Comparison of ENCODE assay signal across 13 cellular contexts in genomic region chr11:125570952-125571351, GRCh38. TPM values are rescaled to one million over a fixed set of nuclear protein-coding genes. Genes with fewer than 3 reads are reported as not detected.
DNase-seq lines count a peak whose midpoint lies in the region; TF ChIP-seq lines count a peak whose summit lies in the region.
"Had no signal": no experiment of that assay in that cellular context is flagged by ENCODE, and none has a peak within 500 bp of the region (broad histone marks: within the 10 kb centered on the region; RNA-seq: fewer than 3 reads in every experiment).

No MANE protein-coding gene starts in this region.

- no peaks in the 10 kb centered on the region for H3K9me3 ChIP-seq in breast epithelium
- H3K9me3 ChIP-seq in liver (ENCODE audit: control insufficient read depth in 4 of 4, low read length in 3 of 4), result no peaks in the 10 kb centered on the region
- H3K9me3 ChIP-seq: heart right ventricle had no signal

- intact Hi-C loops in MCF 10A (cut with micrococcal nuclease), result no loop called here
- intact Hi-C loops in breast epithelium (cut with DNase I; ENCODE audit: low total_unique reads), result no loop called here
- intact Hi-C loops in activated T-helper 1 cell treated with anti-CD3 and anti-CD28 coated beads, Interleukin-12 subunit alpha, Interleukin-12 subunit beta, Interleukin-2, Interleukin-4 antibody, amounts not matched to agents 30 ng/mL and 10 ng/mL and 1 ng/mL, durations not matched to agents 14 hours and 24 hours and 36 hours (cut with micrococcal nuclease), result loop anchor here (5.0 kb wide), 2 partner anchors 301 to 619 kb away; partner anchors contain the start of gene CCDC15

- DNase-seq in MCF 10A (ENCODE audit: unreplicated experiment) (no peak), breast epithelium (ENCODE audit: low spot score in 2 of 2) (no peak), type B pancreatic cell (ENCODE audit: extremely low spot score, unreplicated experiment) (no peak), SKM-1 (lab: John Stamatoyannopoulos, UW; ENCODE audit: unreplicated experiment) (no peak), Ammon's horn (ENCODE audit: low spot score) (no peak)
- no peak for DNase-seq in activated T-helper 1 cell treated with anti-CD3 and anti-CD28 coated beads, Interleukin-12 subunit alpha, Interleukin-12 subunit beta, Interleukin-2, Interleukin-4 antibody, amounts not matched to agents 30 ng/mL and 10 ng/mL and 1 ng/mL, durations not matched to agents 14 hours and 24 hours and 36 hours (ENCODE audit: low spot score)
- no peak for DNase-seq in activated CD4-positive, CD25-positive, alpha-beta regulatory T cell treated with anti-CD3 and anti-CD28 coated beads, Interleukin-2, amount 50 U/mL, for 72 hours
- DNase-seq: activated CD8-positive, alpha-beta memory T cell treated with anti-CD3 and anti-CD28 coated beads, Interleukin-2, amount 50 U/mL, for 48 hours; cortex of kidney; heart right ventricle; NCI-H226; stimulated activated naive CD4-positive, alpha-beta T cell treated with Interleukin-2 at 50 U/mL for 16 hours had no signal

- no peak for TF ChIP-seq CTCF in MCF 10A (IDR thresholded peaks at IDR 0.05; ENCODE audit: unreplicated experiment)
- TF ChIP-seq CTCF in breast epithelium (IDR thresholded peaks at IDR 0.05), result no peak
- TF ChIP-seq CTCF in liver (IDR thresholded peaks at IDR 0.05; ENCODE audit: low read depth, low read length, missing input control), result no peak
- TF ChIP-seq CTCF in type B pancreatic cell (conservative IDR thresholded peaks at IDR 0.05), result no peak

- peak overlapping the region; percentile 10 to 76 for H3K9ac ChIP-seq in liver (ENCODE audit: low read depth in 1 of 2, low read length in 2 of 2)

- WGBS in liver, result 30% methylated on average over 2 of the region's 2 CpGs

- peak in 1 of 2 donors; percentile 14 for TF ChIP-seq RAD21 in liver (IDR thresholded peaks at IDR 0.05)

- no peaks in the 10 kb centered on the region for H3K27me3 Mint-ChIP-seq in MCF 10A (ENCODE audit: insufficient read depth, unreplicated experiment)
- no peaks in the 10 kb centered on the region for H3K27me3 Mint-ChIP-seq in activated T-helper 1 cell treated with anti-CD3 and anti-CD28 coated beads, Interleukin-12 subunit alpha, Interleukin-12 subunit beta, Interleukin-2, Interleukin-4 antibody, amounts not matched to agents 30 ng/mL and 10 ng/mL and 1 ng/mL, durations not matched to agents 14 hours and 24 hours and 36 hours (ENCODE audit: insufficient read depth)
- H3K27me3 Mint-ChIP-seq in type B pancreatic cell, result no peaks in the 10 kb centered on the region

- no peak overlapping the region for H3K27ac ChIP-seq in breast epithelium
- H3K27ac ChIP-seq in liver (ENCODE audit: low read depth in 1 of 2, low read length in 2 of 2), result peak overlapping the region; percentile 83 to 91

- H3K9me3 Mint-ChIP-seq in MCF 10A (ENCODE audit: unreplicated experiment), result no peaks in the 10 kb centered on the region
- H3K9me3 Mint-ChIP-seq in activated T-helper 1 cell treated with anti-CD3 and anti-CD28 coated beads, Interleukin-12 subunit alpha, Interleukin-12 subunit beta, Interleukin-2, Interleukin-4 antibody, amounts not matched to agents 30 ng/mL and 10 ng/mL and 1 ng/mL, durations not matched to agents 14 hours and 24 hours and 36 hours, result no peaks in the 10 kb centered on the region
- H3K9me3 Mint-ChIP-seq in type B pancreatic cell, result no peaks in the 10 kb centered on the region

- H3K4me3 ChIP-seq in breast epithelium (no peak overlapping the region), liver (ENCODE audit: low read depth in 1 of 3, low read length in 3 of 3) (peak overlapping the region; percentile 83 to 91 (median 85))

- TF ChIP-seq POLR2A in breast epithelium (IDR thresholded peaks at IDR 0.05), result no peak

- peaks cover 53% of the 10 kb centered on the region for H3K36me3 Mint-ChIP-seq in MCF 10A (ENCODE audit: insufficient read depth, unreplicated experiment)
- peaks cover 35% of the 10 kb centered on the region for H3K36me3 Mint-ChIP-seq in activated T-helper 1 cell treated with anti-CD3 and anti-CD28 coated beads, Interleukin-12 subunit alpha, Interleukin-12 subunit beta, Interleukin-2, Interleukin-4 antibody, amounts not matched to agents 30 ng/mL and 10 ng/mL and 1 ng/mL, durations not matched to agents 14 hours and 24 hours and 36 hours (ENCODE audit: low read depth)
- H3K36me3 Mint-ChIP-seq in type B pancreatic cell, result peaks cover 12% of the 10 kb centered on the region

- CTCF ChIA-PET in MCF 10A (lab: Yijun Ruan, JAX), result interaction anchor here (0.9 to 3.3 kb wide), 3 partner anchors 9 to 304 kb away, joined by 3 to 21 read pairs (median 5); no protein-coding TSS in a partner anchor

- POLR2A ChIA-PET in MCF 10A (lab: Yijun Ruan, JAX), result interaction anchor here (0.6 to 9.1 kb wide), 10 partner anchors 10 to 332 kb away, joined by 3 to 144 read pairs (median 12); partner anchors contain the start of genes CHEK1, PUS3 and STT3A

- H3K27me3 ChIP-seq in breast epithelium (no peaks in the 10 kb centered on the region), liver (ENCODE audit: control insufficient read depth in 4 of 4, insufficient read depth in 4 of 4, low read length in 3 of 4) (no peaks in the 10 kb centered on the region)
- H3K27me3 ChIP-seq: heart right ventricle had no signal

- H3K36me3 ChIP-seq in breast epithelium (peaks cover 6% of the 10 kb centered on the region), liver (ENCODE audit: control insufficient read depth in 4 of 4, insufficient read depth in 3 of 4, low read depth in 1 of 4, low read length in 3 of 4) (peaks cover 7 to 24% (median 21%) of the 10 kb centered on the region in 4 donors)

- peaks cover 0 to 3% of the 10 kb centered on the region in 2 donors for H3K4me1 ChIP-seq in breast epithelium
- H3K4me1 ChIP-seq in liver (ENCODE audit: control insufficient read depth in 4 of 4, insufficient read depth in 4 of 4, low read length in 3 of 4), result peaks cover 2 to 35% (median 30%) of the 10 kb centered on the region in 4 donors

- peak overlapping the region; percentile 85 for H3K4me3 Mint-ChIP-seq in MCF 10A (ENCODE audit: unreplicated experiment)
- peak overlapping the region; percentile 91 for H3K4me3 Mint-ChIP-seq in activated T-helper 1 cell treated with anti-CD3 and anti-CD28 coated beads, Interleukin-12 subunit alpha, Interleukin-12 subunit beta, Interleukin-2, Interleukin-4 antibody, amounts not matched to agents 30 ng/mL and 10 ng/mL and 1 ng/mL, durations not matched to agents 14 hours and 24 hours and 36 hours
- H3K4me3 Mint-ChIP-seq in type B pancreatic cell, result peak overlapping the region; percentile 94

- H3K4me1 Mint-ChIP-seq in MCF 10A (ENCODE audit: insufficient read depth, unreplicated experiment) (peaks cover 5% of the 10 kb centered on the region), type B pancreatic cell (ENCODE audit: unreplicated experiment) (peaks cover 14% of the 10 kb centered on the region)
- peaks cover 23% of the 10 kb centered on the region for H3K4me1 Mint-ChIP-seq in activated T-helper 1 cell treated with anti-CD3 and anti-CD28 coated beads, Interleukin-12 subunit alpha, Interleukin-12 subunit beta, Interleukin-2, Interleukin-4 antibody, amounts not matched to agents 30 ng/mL and 10 ng/mL and 1 ng/mL, durations not matched to agents 14 hours and 24 hours and 36 hours (ENCODE audit: low read depth)

- no TSS peak for BruUV-seq in MCF 10A (replicated peaks; lab: Mats Ljungman, UMichigan)

- peak overlapping the region; percentile 85 for H3K27ac Mint-ChIP-seq in MCF 10A (ENCODE audit: low read depth, unreplicated experiment)
- peak overlapping the region; percentile 75 for H3K27ac Mint-ChIP-seq in activated T-helper 1 cell treated with anti-CD3 and anti-CD28 coated beads, Interleukin-12 subunit alpha, Interleukin-12 subunit beta, Interleukin-2, Interleukin-4 antibody, amounts not matched to agents 30 ng/mL and 10 ng/mL and 1 ng/mL, durations not matched to agents 14 hours and 24 hours and 36 hours
- peak overlapping the region; percentile 91 for H3K27ac Mint-ChIP-seq in type B pancreatic cell

TF ChIP-seq in liver, 16 proteins besides CTCF, POLR2A, EP300 and RAD21 (continues in another document):
- no peak for TF ChIP-seq EGR1 (IDR thresholded peaks at IDR 0.05; ENCODE audit: low read depth in 2 of 2)
- no peak for TF ChIP-seq ATF3 (IDR thresholded peaks at IDR 0.05)
- TF ChIP-seq YY1 (IDR thresholded peaks at IDR 0.05), result peak; percentile 54
- TF ChIP-seq HNF4A (conservative IDR thresholded peaks at IDR 0.05), result peak; percentile 79
- TF ChIP-seq RXRA (IDR thresholded peaks at IDR 0.05), result peak; percentile 85 to 88
- TF ChIP-seq HNF4G (IDR thresholded peaks at IDR 0.05), result peak; percentile 64
- no peak for TF ChIP-seq FOXA2 (IDR thresholded peaks at IDR 0.05)
- TF ChIP-seq TAF1 (conservative IDR thresholded peaks at IDR 0.05), result peak; percentile 78

RNA-seq across cellular contexts. Expression of gene EI24, which starts 1.7 kb away (rescaled TPM):
- total RNA-seq in MCF 10A (2022) (93.1 and 96.9 TPM in 2 replicates), breast epithelium (100 to 1,000 TPM in 1 of 3 donors, 10 to 100 TPM in 2; 88.5 to 111 (median 94.1) TPM), liver (100 to 1,000 TPM in 1 of 2 donors, 10 to 100 TPM in 1; 64.9 to 288 TPM), type B pancreatic cell (ENCODE audit: low replicate concordance) (102 and 114 TPM in 2 replicates)
- total RNA-seq in activated T-helper 1 cell treated with anti-CD3 and anti-CD28 coated beads, Interleukin-12 subunit alpha, Interleukin-12 subunit beta, Interleukin-2, Interleukin-4 antibody, amounts not matched to agents 30 ng/mL and 10 ng/mL and 1 ng/mL, durations not matched to agents 14 hours and 24 hours and 36 hours, result 61.6 and 62.4 TPM in 2 replicates
- 100 to 1,000 TPM; 154 to 253 TPM for polyA plus RNA-seq in liver

RNA-seq across cellular contexts. Expression of gene STT3A, which starts 21.7 kb away (rescaled TPM):
- 293 and 414 TPM in 2 replicates for total RNA-seq in MCF 10A (2022)
- 100 to 1,000 TPM in 1 of 3 donors, 10 to 100 TPM in 2; 70.2 to 105 (median 96.0) TPM for total RNA-seq in breast epithelium
- total RNA-seq in activated T-helper 1 cell treated with anti-CD3 and anti-CD28 coated beads, Interleukin-12 subunit alpha, Interleukin-12 subunit beta, Interleukin-2, Interleukin-4 antibody, amounts not matched to agents 30 ng/mL and 10 ng/mL and 1 ng/mL, durations not matched to agents 14 hours and 24 hours and 36 hours, result 164 and 171 TPM in 2 replicates
- total RNA-seq in liver, result 100 to 1,000 TPM; 145 to 176 TPM
- polyA plus RNA-seq in liver, result 100 to 1,000 TPM in 1 of 2 donors, 10 to 100 TPM in 1; 47.5 to 115 TPM
- 157 and 166 TPM in 2 replicates for total RNA-seq in type B pancreatic cell (ENCODE audit: low replicate concordance)

RNA-seq across cellular contexts. Expression of gene CHEK1, which starts 54.0 kb away (rescaled TPM):
- 23.7 and 33.3 TPM in 2 replicates for total RNA-seq in MCF 10A (2022)
- 1 to 10 TPM; 3.1 to 6.6 (median 3.2) TPM for total RNA-seq in breast epithelium
- 109 and 123 TPM in 2 replicates for total RNA-seq in activated T-helper 1 cell treated with anti-CD3 and anti-CD28 coated beads, Interleukin-12 subunit alpha, Interleukin-12 subunit beta, Interleukin-2, Interleukin-4 antibody, amounts not matched to agents 30 ng/mL and 10 ng/mL and 1 ng/mL, durations not matched to agents 14 hours and 24 hours and 36 hours
- 10 to 100 TPM in 1 of 2 donors, under 1 TPM in 1; 0.59 to 21.7 TPM for total RNA-seq in liver
- 1 to 10 TPM in 1 of 2 donors, under 1 TPM in 1; 0.68 to 1.0 TPM for polyA plus RNA-seq in liver
- 28.1 and 54.1 TPM in 2 replicates for total RNA-seq in type B pancreatic cell (ENCODE audit: low replicate concordance)

Comparison
In these comparisons a context has a peak if more than half of its experiments do, and no peak if none do; other contexts are left out.
1. H3K27ac ChIP-seq: peak in liver (2 of 2); none in breast epithelium (0 of 2).
2. H3K4me3 ChIP-seq: peak in liver (3 of 3); none in breast epithelium (0 of 3).
3. Peak in every context shown above with its lines, with median percentiles within 50 percentile points of each other: H3K27ac Mint-ChIP-seq and H3K4me3 Mint-ChIP-seq.